Comparison of ENCODE assay signal across 9 cellular contexts in the genomic region with DNA sequence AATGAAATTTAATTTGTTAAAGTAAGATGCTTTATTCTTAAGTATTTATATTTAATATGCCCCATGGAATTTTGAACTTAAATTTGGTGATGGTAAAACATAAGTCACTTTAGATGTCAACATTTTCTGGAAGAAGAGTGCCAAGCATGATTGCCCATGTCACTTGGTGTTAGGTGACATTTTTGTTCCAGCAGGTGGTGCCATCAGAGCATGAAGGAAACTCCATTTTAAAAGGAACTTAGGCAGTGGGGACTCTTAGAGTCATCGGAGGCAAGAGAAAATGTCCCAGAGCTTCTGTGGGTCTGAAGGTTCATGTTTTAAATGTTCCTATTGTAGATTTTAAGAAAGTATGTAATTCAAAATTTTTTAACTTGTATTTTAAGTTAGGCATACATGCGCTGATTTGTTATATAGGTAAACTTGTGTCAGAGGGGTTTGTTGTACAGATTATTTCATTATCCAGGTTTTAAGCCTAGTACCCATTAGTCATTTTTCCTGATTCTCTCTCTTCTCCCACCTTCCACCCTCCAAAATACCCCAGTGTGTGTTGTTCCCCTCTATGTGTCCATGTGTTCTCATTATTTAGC.
DNase-seq lines count a peak whose midpoint lies in the region; ATAC-seq, FAIRE-seq and TF ChIP-seq lines count a peak whose summit lies in the region.
"Had no signal": no experiment of that assay in that cellular context is flagged by ENCODE, and none has a peak within 500 bp of the region (broad histone marks: within the 10 kb centered on the region; RNA-seq: fewer than 3 reads in every experiment).

No MANE protein-coding gene starts in this region.

- WGBS in A549 (ENCODE audit: missing lambda C conversion rate): 47% methylated on average over 2 of the region's 2 CpGs
- 70 to 74% methylated on average over 2 of the region's 2 CpGs for WGBS in GM23248 (ENCODE audit: low coverage in 1 of 2, low lambda C conversion rate in 2 of 2, missing lambda C conversion rate in 2 of 2), 2 experiments

- POLR2A ChIA-PET in A549 (lab: Yijun Ruan, JAX): no interaction called here

- H3K36me3 ChIP-seq in GM23248 (ENCODE audit: low read depth) (no peaks in the 10 kb centered on the region), vagina (no peaks in the 10 kb centered on the region)

- no peaks in the 10 kb centered on the region for H3K79me2 ChIP-seq in GM23248 (ENCODE audit: insufficient read depth)

- no peak overlapping the region for H2AFZ ChIP-seq in GM23248

- H3K9me2 ChIP-seq in GM23248 (ENCODE audit: insufficient read depth): no peaks in the 10 kb centered on the region

- intact Hi-C loops in vagina (cut with DNase I): no loop called here

- TF ChIP-seq POLR2A in A549 (IDR thresholded peaks at IDR 0.05; ENCODE audit: low read length) (no peak), vagina (IDR thresholded peaks at IDR 0.05) (no peak)

- no peak overlapping the region for H3K9ac ChIP-seq in GM23248

- TF ChIP-seq EP300 in A549 (IDR thresholded peaks at IDR 0.05): no peak

- H3K27me3 ChIP-seq in GM23248 (replicated peaks; ENCODE audit: insufficient read depth) (no peaks in the 10 kb centered on the region), vagina (no peaks in the 10 kb centered on the region)

- DNase-seq in A549 (ENCODE audit: low read depth in 1 of 2, low spot score in 1 of 2) (peak in 1 of 2 experiments; percentile 9), GM23248 (peak; percentile 60), NCI-H69 (lab: John Stamatoyannopoulos, UW) (peak; percentile 73), epidermal melanocyte (ENCODE audit: insufficient read length, low spot score) (peak; percentile 37), pons (ENCODE audit: low spot score) (peak; percentile 83), vagina (ENCODE audit: extremely low spot score in 2 of 2) (no peak), CD1c-positive myeloid dendritic cell (ENCODE audit: extremely low spot score) (no peak)
- no peak for DNase-seq in activated CD8-positive, alpha-beta memory T cell treated with anti-CD3 and anti-CD28 coated beads, Interleukin-2, amount 50 U/mL, for 48 hours
- DNase-seq: activated naive CD8-positive, alpha-beta T cell treated with anti-CD3 and anti-CD28 coated beads, Interleukin-2, amount 10 ng/mL, durations not matched to agents 7 days and 5 days had no signal

- TF ChIP-seq CTCF in A549 (IDR thresholded peaks at IDR 0.05): peak; percentile 47
- peak in 1 of 3 experiments; percentile 9 for TF ChIP-seq CTCF in vagina (IDR thresholded peaks at IDR 0.05)

- H3K4me1 ChIP-seq in A549: no peaks in the 10 kb centered on the region
- no peaks in the 10 kb centered on the region for H3K4me1 ChIP-seq in GM23248 (ENCODE audit: insufficient read depth)
- H3K4me1 ChIP-seq in vagina: no peaks in the 10 kb centered on the region

- FAIRE-seq in A549 (lab: Jason Lieb, UNC): no peak

- H3F3A ChIP-seq in GM23248 (ENCODE audit: insufficient read depth): no peaks in the 10 kb centered on the region

- H3K9me3 ChIP-seq in A549 (no peaks in the 10 kb centered on the region; the same call in 2 of the 3 replicates), GM23248 (ENCODE audit: low read depth) (no peaks in the 10 kb centered on the region), vagina (no peaks in the 10 kb centered on the region)

- ATAC-seq in A549: no peak; a peak in 1 of 6 replicates

- CTCF ChIA-PET in A549 (lab: Yijun Ruan, JAX): interaction anchor here (0.6 to 1.5 kb wide), 8 partner anchors 9 to 515 kb away, joined by 3 to 5 read pairs (median 3); no protein-coding TSS in a partner anchor

- H3K27ac ChIP-seq in A549 (no peak overlapping the region), GM23248 (no peak overlapping the region), vagina (no peak overlapping the region)

- H3K4me2 ChIP-seq in A549 (no peak overlapping the region), GM23248 (ENCODE audit: unreplicated experiment) (no peak overlapping the region)

- H3K4me3 ChIP-seq in A549: no peak overlapping the region
- no peak overlapping the region for H3K4me3 ChIP-seq in GM23248
- no peak overlapping the region for H3K4me3 ChIP-seq in vagina

- peak; percentile 43 to 61 for TF ChIP-seq RAD21 in A549 (conservative IDR thresholded peaks at IDR 0.05 in 1 of 2, IDR thresholded peaks at IDR 0.05 in 1 of 2)

- no peaks in the 10 kb centered on the region for H4K20me1 ChIP-seq in GM23248 (ENCODE audit: insufficient read depth)

- in situ Hi-C loops in GM23248 (cut with MboI): loop anchor here (10.0 kb wide), 1 partner anchor 448 kb away; no protein-coding TSS in a partner anchor

TF ChIP-seq in A549, 52 proteins besides CTCF, POLR2A, EP300 and RAD21:
- TF ChIP-seq KDM1A (IDR thresholded peaks at IDR 0.05; ENCODE audit: low read depth): no peak
- peak; percentile 60 for TF ChIP-seq SMC3 (IDR thresholded peaks at IDR 0.05)
- TF ChIP-seq BHLHE40 (IDR thresholded peaks at IDR 0.05; ENCODE audit: low read depth, low read length): no peak
TF ChIP-seq in A549: peak in this region for 1.

Comparison
In these comparisons a context has a peak if more than half of its experiments do, and no peak if none do; other contexts are left out.
1. DNase-seq: peak in GM23248 (single experiment), NCI-H69 (single experiment), epidermal melanocyte (single experiment) and pons (single experiment); none in activated CD8-positive, alpha-beta memory T cell treated with anti-CD3 and anti-CD28 coated beads, Interleukin-2, amount 50 U/mL, for 48 hours (single experiment), vagina (0 of 2) and CD1c-positive myeloid dendritic cell (single experiment).